In genomic region chr19:12400618-12401502, GRCh38 we compare ENCODE assay signal across 8 cellular contexts. TPM values are rescaled to one million over a fixed set of nuclear protein-coding genes. Genes with fewer than 3 reads are reported as not detected.
DNase-seq lines count a peak whose midpoint lies in the region; ATAC-seq, FAIRE-seq and TF ChIP-seq lines count a peak whose summit lies in the region.

Gene ZNF799, minus strand, starts transcription at chr19:12401271. Its CDS starts 201 bp downstream, at chr19:12401070.

- H3K9me1 ChIP-seq in keratinocyte (ENCODE audit: control insufficient read depth, extremely low read depth, insufficient read depth, low read length) = no peaks in the 10 kb centered on the region

- peaks cover 5% of the 10 kb centered on the region for H3K79me2 ChIP-seq in keratinocyte (ENCODE audit: control insufficient read depth, insufficient read depth, low read length)

- ATAC-seq in GM18907 (IDR thresholded peaks at IDR 0.05; ENCODE audit: unreplicated experiment) (peak; percentile 82), HG03159 (IDR thresholded peaks at IDR 0.05; ENCODE audit: unreplicated experiment) (peak; percentile 86)
- ATAC-seq in central memory CD8-positive, alpha-beta T cell (replicated peaks; ENCODE audit: extremely low read depth, poor library complexity, severe bottlenecking) = peak; percentile 93

- peak within 1 kb of the TSS; percentile 91 for H3K27ac Mint-ChIP-seq in central memory CD8-positive, alpha-beta T cell (ENCODE audit: low read depth)

- peak within 1 kb of the TSS; percentile 93 for H3K4me3 Mint-ChIP-seq in central memory CD8-positive, alpha-beta T cell

- H3K36me3 ChIP-seq in keratinocyte (ENCODE audit: control insufficient read depth in 2 of 2, extremely low read depth in 1 of 2, insufficient read depth in 2 of 2, low read length in 2 of 2) = no peaks in the 10 kb centered on the region

- H3K9me3 Mint-ChIP-seq in central memory CD8-positive, alpha-beta T cell = no peaks in the 10 kb centered on the region

- TF ChIP-seq CTCF in AG04450 (IDR thresholded peaks at IDR 0.05; ENCODE audit: low read depth, low read length) = no peak
- no peak for TF ChIP-seq CTCF in keratinocyte (optimal IDR thresholded peaks at IDR 0.05 in 1 of 3, IDR thresholded peaks at IDR 0.05 in 1 of 3, conservative IDR thresholded peaks at IDR 0.05 in 1 of 3; ENCODE audit: extremely low read depth in 1 of 3, insufficient read depth in 2 of 3, low read length in 3 of 3)

- no peaks in the 10 kb centered on the region for H4K20me1 ChIP-seq in keratinocyte (ENCODE audit: control insufficient read depth, extremely low read depth, insufficient read depth, low read length)

- H3K9me3 ChIP-seq in AG04450 (ENCODE audit: control insufficient read depth, insufficient read depth, low read length) (no peaks in the 10 kb centered on the region), keratinocyte (ENCODE audit: control insufficient read depth, low read depth, low read length) (no peaks in the 10 kb centered on the region)

- peaks cover 13% of the 10 kb centered on the region for H3K36me3 Mint-ChIP-seq in central memory CD8-positive, alpha-beta T cell (ENCODE audit: insufficient read depth)

- dilution Hi-C loops in keratinocyte (cut with MboI; ENCODE audit: extremely low pct_ligation_motif_present, low sequenced_read_pairs) = no loop called here

- H3K4me1 ChIP-seq in keratinocyte (ENCODE audit: control insufficient read depth, extremely low read depth, insufficient read depth, low read length) = no peaks in the 10 kb centered on the region

- peak within 1 kb of the TSS; percentile 81 for H3K9ac ChIP-seq in keratinocyte (ENCODE audit: control insufficient read depth, extremely low read depth, insufficient read depth, low read length)

- FAIRE-seq in keratinocyte (lab: Jason Lieb, UNC) = peak; percentile 96

- peak within 1 kb of the TSS; percentile 88 for H2AFZ ChIP-seq in keratinocyte (ENCODE audit: control insufficient read depth, low read length)

- H3K27ac ChIP-seq in AG04450 (ENCODE audit: low read depth, low read length) (peak within 1 kb of the TSS; percentile 21), keratinocyte (ENCODE audit: control insufficient read depth, insufficient read depth, low read length) (peak within 1 kb of the TSS; percentile 57)

- peaks cover 28% of the 10 kb centered on the region for H3K4me1 Mint-ChIP-seq in central memory CD8-positive, alpha-beta T cell

- POLR2A ChIA-PET in AG04450 (lab: Yijun Ruan, JAX) = interaction anchor here (0.7 to 0.8 kb wide), 3 partner anchors 35 to 237 kb away, joined by 3 to 10 read pairs (median 4); partner anchors contain the start of genes ZNF442 and ZNF709

- no peaks in the 10 kb centered on the region for H3K27me3 ChIP-seq in AG04450 (ENCODE audit: control insufficient read depth, insufficient read depth, low read length)
- H3K27me3 ChIP-seq in keratinocyte (ENCODE audit: control insufficient read depth, extremely low read depth, insufficient read depth, low read length) = no peaks in the 10 kb centered on the region

- peak within 1 kb of the TSS; percentile 80 for H3K4me2 ChIP-seq in keratinocyte (ENCODE audit: control insufficient read depth, extremely low read depth, insufficient read depth, low read depth, low read length)

- CTCF ChIA-PET in AG04450 (lab: Charles Lee) = no interaction called here

- no peaks in the 10 kb centered on the region for H3K27me3 Mint-ChIP-seq in central memory CD8-positive, alpha-beta T cell

- DNase-seq in AG04450 (ENCODE audit: low read depth, low spot score) (peak; percentile 79), NCI-H2227 treated with DMSO at 0.1 percent for 48 hours (lab: John Stamatoyannopoulos, UW) (peak; percentile 88), keratinocyte (ENCODE audit: low read depth, low spot score) (peak; percentile 79)
- peak; percentile 59 to 67 (median 60) for DNase-seq in activated CD4-positive, CD25-positive, alpha-beta regulatory T cell (lab: John Stamatoyannopoulos, UW)
- peak; percentile 52 to 60 for DNase-seq in central memory CD8-positive, alpha-beta T cell (ENCODE audit: low spot score in 2 of 2)
- DNase-seq in stimulated activated CD4-positive, alpha-beta T cell treated with anti-CD3 and anti-CD28 coated beads, Interleukin-12 subunit alpha, Interleukin-12 subunit beta, amount 100 ng/mL, for 48 hours (ENCODE audit: low read depth in 2 of 3, low spot score in 1 of 3) = peak; percentile 81 to 88 (median 82)

- H3K4me3 ChIP-seq in AG04450 (ENCODE audit: low read depth, low read length) (peak within 1 kb of the TSS; percentile 80), keratinocyte (ENCODE audit: control insufficient read depth in 2 of 3, extremely low read depth in 1 of 3, insufficient read depth in 2 of 3, low read depth in 1 of 3, low read length in 3 of 3) (peak within 1 kb of the TSS; percentile 71 to 90 (median 78))

RNA-seq across cellular contexts. Expression of gene ZNF799, which starts in this region (rescaled TPM):
- polyA plus RNA-seq in AG04450 (2011; rRNA removed) = 0.97 and 1.2 TPM in 2 replicates
- polyA minus RNA-seq in AG04450 (2011; rRNA and poly(A)+ RNA removed) = 0.92 and 2.0 TPM in 2 replicates
- 1.6 to 3.1 TPM (median 2.2 TPM) in 3 replicates for polyA plus RNA-seq in keratinocyte
- 1.7 TPM for polyA plus RNA-seq in keratinocyte (2011; ENCODE audit: low read depth)
- 0.95 and 1.8 TPM in 2 replicates for polyA plus RNA-seq in keratinocyte (2011; cell fraction: cytosol; rRNA removed)
- polyA plus RNA-seq in keratinocyte (2011; cell fraction: nucleus; rRNA removed) = 4.8 and 5.0 TPM in 2 replicates
- 1.2 and 1.7 TPM in 2 replicates for polyA plus RNA-seq in keratinocyte (2012; ENCODE audit: low replicate concordance)
- 0.49 to 3.6 TPM (median 1.4 TPM) in 3 replicates for polyA minus RNA-seq in keratinocyte
- 1.3 TPM for polyA minus RNA-seq in keratinocyte (2011; cell fraction: cytosol; rRNA and poly(A)+ RNA removed)
- 4.1 and 6.9 TPM in 2 replicates for polyA minus RNA-seq in keratinocyte (2011; cell fraction: nucleus; rRNA and poly(A)+ RNA removed)

Comparison
In these comparisons a context has a peak if more than half of its experiments do, and no peak if none do; other contexts are left out.
1. Peak in every context shown above with its lines: DNase-seq, ATAC-seq, H3K4me3 ChIP-seq and H3K27ac ChIP-seq.